Comparison of ENCODE assay signal across 1 cellular context in genomic region chr15:86558678-86559077, GRCh38.
TF ChIP-seq lines count a peak whose summit lies in the region.

No MANE protein-coding gene starts in this region.

TF ChIP-seq in GM23338, 12 proteins besides CTCF, POLR2A, EP300 and RAD21:
- TF ChIP-seq, protein P1, sequence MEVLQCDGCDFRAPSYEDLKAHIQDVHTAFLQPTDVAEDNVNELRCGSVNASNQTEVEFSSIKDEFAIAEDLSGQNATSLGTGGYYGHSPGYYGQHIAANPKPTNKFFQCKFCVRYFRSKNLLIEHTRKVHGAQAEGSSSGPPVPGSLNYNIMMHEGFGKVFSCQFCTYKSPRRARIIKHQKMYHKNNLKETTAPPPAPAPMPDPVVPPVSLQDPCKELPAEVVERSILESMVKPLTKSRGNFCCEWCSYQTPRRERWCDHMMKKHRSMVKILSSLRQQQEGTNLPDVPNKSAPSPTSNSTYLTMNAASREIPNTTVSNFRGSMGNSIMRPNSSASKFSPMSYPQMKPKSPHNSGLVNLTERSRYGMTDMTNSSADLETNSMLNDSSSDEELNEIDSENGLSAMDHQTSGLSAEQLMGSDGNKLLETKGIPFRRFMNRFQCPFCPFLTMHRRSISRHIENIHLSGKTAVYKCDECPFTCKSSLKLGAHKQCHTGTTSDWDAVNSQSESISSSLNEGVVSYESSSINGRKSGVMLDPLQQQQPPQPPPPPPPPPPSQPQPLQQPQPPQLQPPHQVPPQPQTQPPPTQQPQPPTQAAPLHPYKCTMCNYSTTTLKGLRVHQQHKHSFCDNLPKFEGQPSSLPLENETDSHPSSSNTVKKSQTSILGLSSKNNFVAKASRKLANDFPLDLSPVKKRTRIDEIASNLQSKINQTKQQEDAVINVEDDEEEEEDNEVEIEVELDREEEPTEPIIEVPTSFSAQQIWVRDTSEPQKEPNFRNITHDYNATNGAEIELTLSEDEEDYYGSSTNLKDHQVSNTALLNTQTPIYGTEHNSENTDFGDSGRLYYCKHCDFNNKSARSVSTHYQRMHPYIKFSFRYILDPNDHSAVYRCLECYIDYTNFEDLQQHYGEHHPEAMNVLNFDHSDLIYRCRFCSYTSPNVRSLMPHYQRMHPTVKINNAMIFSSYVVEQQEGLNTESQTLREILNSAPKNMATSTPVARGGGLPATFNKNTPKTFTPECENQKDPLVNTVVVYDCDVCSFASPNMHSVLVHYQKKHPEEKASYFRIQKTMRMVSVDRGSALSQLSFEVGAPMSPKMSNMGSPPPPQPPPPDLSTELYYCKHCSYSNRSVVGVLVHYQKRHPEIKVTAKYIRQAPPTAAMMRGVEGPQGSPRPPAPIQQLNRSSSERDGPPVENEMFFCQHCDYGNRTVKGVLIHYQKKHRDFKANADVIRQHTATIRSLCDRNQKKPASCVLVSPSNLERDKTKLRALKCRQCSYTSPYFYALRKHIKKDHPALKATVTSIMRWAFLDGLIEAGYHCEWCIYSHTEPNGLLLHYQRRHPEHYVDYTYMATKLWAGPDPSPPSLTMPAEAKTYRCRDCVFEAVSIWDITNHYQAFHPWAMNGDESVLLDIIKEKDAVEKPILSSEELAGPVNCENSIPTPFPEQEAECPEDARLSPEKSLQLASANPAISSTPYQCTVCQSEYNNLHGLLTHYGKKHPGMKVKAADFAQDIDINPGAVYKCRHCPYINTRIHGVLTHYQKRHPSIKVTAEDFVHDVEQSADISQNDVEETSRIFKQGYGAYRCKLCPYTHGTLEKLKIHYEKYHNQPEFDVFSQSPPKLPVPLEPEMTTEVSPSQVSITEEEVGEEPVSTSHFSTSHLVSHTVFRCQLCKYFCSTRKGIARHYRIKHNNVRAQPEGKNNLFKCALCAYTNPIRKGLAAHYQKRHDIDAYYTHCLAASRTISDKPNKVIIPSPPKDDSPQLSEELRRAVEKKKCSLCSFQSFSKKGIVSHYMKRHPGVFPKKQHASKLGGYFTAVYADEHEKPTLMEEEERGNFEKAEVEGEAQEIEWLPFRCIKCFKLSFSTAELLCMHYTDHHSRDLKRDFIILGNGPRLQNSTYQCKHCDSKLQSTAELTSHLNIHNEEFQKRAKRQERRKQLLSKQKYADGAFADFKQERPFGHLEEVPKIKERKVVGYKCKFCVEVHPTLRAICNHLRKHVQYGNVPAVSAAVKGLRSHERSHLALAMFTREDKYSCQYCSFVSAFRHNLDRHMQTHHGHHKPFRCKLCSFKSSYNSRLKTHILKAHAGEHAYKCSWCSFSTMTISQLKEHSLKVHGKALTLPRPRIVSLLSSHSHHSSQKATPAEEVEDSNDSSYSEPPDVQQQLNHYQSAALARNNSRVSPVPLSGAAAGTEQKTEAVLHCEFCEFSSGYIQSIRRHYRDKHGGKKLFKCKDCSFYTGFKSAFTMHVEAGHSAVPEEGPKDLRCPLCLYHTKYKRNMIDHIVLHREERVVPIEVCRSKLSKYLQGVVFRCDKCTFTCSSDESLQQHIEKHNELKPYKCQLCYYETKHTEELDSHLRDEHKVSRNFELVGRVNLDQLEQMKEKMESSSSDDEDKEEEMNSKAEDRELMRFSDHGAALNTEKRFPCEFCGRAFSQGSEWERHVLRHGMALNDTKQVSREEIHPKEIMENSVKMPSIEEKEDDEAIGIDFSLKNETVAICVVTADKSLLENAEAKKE (CRISPR knock-in tag; IDR thresholded peaks at IDR 0.05), result no peak
- TF ChIP-seq EZH2 (IDR thresholded peaks at IDR 0.05; ENCODE audit: low read depth, unreplicated experiment) (no peak), STAT1 (IDR thresholded peaks at IDR 0.05; ENCODE audit: unreplicated experiment) (no peak), POLR2AphosphoS5 (IDR thresholded peaks at IDR 0.05; ENCODE audit: low read depth) (no peak), EZH2phosphoT487 (IDR thresholded peaks at IDR 0.05; ENCODE audit: unreplicated experiment) (no peak), JUNB (IDR thresholded peaks at IDR 0.05; ENCODE audit: unreplicated experiment) (no peak), ETS1 (IDR thresholded peaks at IDR 0.05) (no peak), ZNF331 (CRISPR knock-in tag; IDR thresholded peaks at IDR 0.05; ENCODE audit: low read depth) (no peak), CREB1 (CRISPR knock-in tag; IDR thresholded peaks at IDR 0.05; ENCODE audit: low read depth) (no peak), REST (IDR thresholded peaks at IDR 0.05; ENCODE audit: unreplicated experiment) (no peak), ZNF114 (CRISPR knock-in tag; IDR thresholded peaks at IDR 0.05) (no peak), NANOG (IDR thresholded peaks at IDR 0.05; ENCODE audit: borderline replicate concordance) (no peak)
